In the genomic region with DNA sequence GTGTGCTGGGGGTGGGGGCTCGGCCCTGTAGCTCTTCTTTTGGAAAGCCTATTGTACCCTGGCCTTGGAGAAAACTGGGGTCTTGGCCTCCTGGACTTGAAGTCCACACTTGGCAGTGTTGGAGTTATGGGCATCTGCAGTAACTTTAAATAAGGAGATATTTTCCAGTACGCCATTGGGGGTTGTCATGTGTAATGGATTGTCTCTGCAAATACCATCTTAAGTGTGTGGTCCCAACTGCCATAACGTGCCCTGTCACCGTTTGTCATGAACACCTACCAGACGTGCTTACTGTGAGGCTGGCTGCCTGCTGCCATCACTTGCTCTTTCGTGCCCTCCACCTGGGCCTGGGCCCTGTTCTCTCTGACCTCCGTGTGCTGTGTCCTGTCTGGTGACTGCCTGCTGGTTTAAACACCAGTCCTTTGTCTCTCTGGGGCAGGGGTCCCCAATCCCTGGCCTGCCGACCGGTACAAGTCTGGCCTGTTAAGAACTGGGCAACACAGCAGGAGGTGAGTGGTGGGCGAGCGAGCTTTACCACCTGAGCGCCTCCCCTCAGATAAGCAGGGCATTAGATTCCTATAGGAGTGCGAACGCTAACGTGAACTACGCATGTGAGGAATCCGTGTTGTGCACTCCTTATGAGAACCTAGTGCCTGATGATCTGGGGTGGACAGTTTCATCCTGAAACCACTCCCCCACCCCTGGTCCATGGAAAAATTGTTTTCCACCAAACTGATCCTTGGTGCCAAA, we compare ENCODE assay signal across 1 cellular context.
TF ChIP-seq lines count a peak whose summit lies in the region.

No MANE protein-coding gene starts in this region.

TF ChIP-seq in K562, 482 proteins besides CTCF, POLR2A, EP300 and RAD21 (continued from another document and continues in another):
- TF ChIP-seq, protein P1, sequence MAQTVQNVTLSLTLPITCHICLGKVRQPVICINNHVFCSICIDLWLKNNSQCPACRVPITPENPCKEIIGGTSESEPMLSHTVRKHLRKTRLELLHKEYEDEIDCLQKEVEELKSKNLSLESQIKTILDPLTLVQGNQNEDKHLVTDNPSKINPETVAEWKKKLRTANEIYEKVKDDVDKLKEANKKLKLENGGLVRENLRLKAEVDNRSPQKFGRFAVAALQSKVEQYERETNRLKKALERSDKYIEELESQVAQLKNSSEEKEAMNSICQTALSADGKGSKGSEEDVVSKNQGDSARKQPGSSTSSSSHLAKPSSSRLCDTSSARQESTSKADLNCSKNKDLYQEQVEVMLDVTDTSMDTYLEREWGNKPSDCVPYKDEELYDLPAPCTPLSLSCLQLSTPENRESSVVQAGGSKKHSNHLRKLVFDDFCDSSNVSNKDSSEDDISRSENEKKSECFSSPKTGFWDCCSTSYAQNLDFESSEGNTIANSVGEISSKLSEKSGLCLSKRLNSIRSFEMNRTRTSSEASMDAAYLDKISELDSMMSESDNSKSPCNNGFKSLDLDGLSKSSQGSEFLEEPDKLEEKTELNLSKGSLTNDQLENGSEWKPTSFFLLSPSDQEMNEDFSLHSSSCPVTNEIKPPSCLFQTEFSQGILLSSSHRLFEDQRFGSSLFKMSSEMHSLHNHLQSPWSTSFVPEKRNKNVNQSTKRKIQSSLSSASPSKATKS (CRISPR knock-in tag; IDR thresholded peaks at IDR 0.05): peak; percentile 73; the same call in 1 of the 2 replicates
- TF ChIP-seq NCOA1 (IDR thresholded peaks at IDR 0.05; ENCODE audit: low read depth) (no peak), TCF7 (IDR thresholded peaks at IDR 0.05; ENCODE audit: borderline replicate concordance) (no peak), ZFPM2 (CRISPR knock-in tag; IDR thresholded peaks at IDR 0.05) (0 out of 2 replicates have a peak, but pooled peaks have one; percentile 85), ZBED1 (IDR thresholded peaks at IDR 0.05) (peak; percentile 35), HIVEP1 (CRISPR knock-in tag; IDR thresholded peaks at IDR 0.05) (no peak), ZNF134 (CRISPR knock-in tag; conservative IDR thresholded peaks at IDR 0.05) (no peak), KLF13 (tag; IDR thresholded peaks at IDR 0.05; ENCODE audit: borderline replicate concordance, low read depth) (0 out of 2 replicates have a peak, but pooled peaks have one; percentile 10), ELF1 (tag; IDR thresholded peaks at IDR 0.05) (no peak), ZNF212 (CRISPR knock-in tag; IDR thresholded peaks at IDR 0.05) (no peak), ARNT (IDR thresholded peaks at IDR 0.05) (0 out of 4 replicates have a peak, but pooled peaks of 1 of the 2 experiments have one; percentile 23), FOXA3 (CRISPR knock-in tag; conservative IDR thresholded peaks at IDR 0.05 in 1 of 2, IDR thresholded peaks at IDR 0.05 in 1 of 2) (0 out of 4 replicates have a peak, but pooled peaks of 1 of the 2 experiments have one; percentile 21), ZSCAN32 (CRISPR knock-in tag; IDR thresholded peaks at IDR 0.05) (no peak), NFYB (IDR thresholded peaks at IDR 0.05; ENCODE audit: extremely low read depth, insufficient read length) (no peak), SMAD2 (IDR thresholded peaks at IDR 0.05; ENCODE audit: low read depth, low read length) (no peak), FOXJ2 (tag; IDR thresholded peaks at IDR 0.05) (no peak), FOXA1 (IDR thresholded peaks at IDR 0.05; ENCODE audit: borderline replicate concordance) (no peak), MCM3 (IDR thresholded peaks at IDR 0.05) (no peak), HNRNPL (IDR thresholded peaks at IDR 0.05; ENCODE audit: low read depth, low read length) (no peak; the same call in 1 of the 2 replicates), RNF2 (IDR thresholded peaks at IDR 0.05) (no peak), HCFC1 (IDR thresholded peaks at IDR 0.05; ENCODE audit: low read depth, low read length) (no peak), RBBP5 (IDR thresholded peaks at IDR 0.05; ENCODE audit: borderline replicate concordance, insufficient read depth, low read length, poor library complexity, severe bottlenecking) (no peak), TCF3 (CRISPR knock-in tag; IDR thresholded peaks at IDR 0.05) (no peak), CHD1 (IDR thresholded peaks at IDR 0.05; ENCODE audit: low read length) (no peak), ZNF217 (CRISPR knock-in tag; IDR thresholded peaks at IDR 0.05) (no peak), TBL1XR1 (IDR thresholded peaks at IDR 0.05; ENCODE audit: low read length in 2 of 2) (peak in 1 of 2 experiments; percentile 42; a peak in 1 of 4 replicates), KAT8 (IDR thresholded peaks at IDR 0.05; ENCODE audit: low read depth) (no peak), PHB (CRISPR knock-in tag; IDR thresholded peaks at IDR 0.05) (no peak), NFE2L1 (tag; IDR thresholded peaks at IDR 0.05; ENCODE audit: borderline replicate concordance, low read depth) (no peak), ZNF41 (CRISPR knock-in tag; conservative IDR thresholded peaks at IDR 0.05) (no peak), RBM14 (IDR thresholded peaks at IDR 0.05; ENCODE audit: borderline replicate concordance, insufficient read depth, low read depth, low read length) (no peak), TEAD4 (IDR thresholded peaks at IDR 0.05; ENCODE audit: low read length) (no peak; the same call in 1 of the 2 replicates), TEAD4 (CRISPR knock-in tag; IDR thresholded peaks at IDR 0.05; ENCODE audit: borderline replicate concordance) (no peak), SAFB2 (IDR thresholded peaks at IDR 0.05; ENCODE audit: borderline replicate concordance, low read depth, low read length, severe bottlenecking) (no peak), NELFE (IDR thresholded peaks at IDR 0.05; ENCODE audit: insufficient read depth, insufficient read length) (no peak), NFIC (IDR thresholded peaks at IDR 0.05) (no peak; the same call in 1 of the 2 replicates), MCM5 (IDR thresholded peaks at IDR 0.05; ENCODE audit: low read depth) (no peak), FOXK1 (CRISPR knock-in tag; IDR thresholded peaks at IDR 0.05; ENCODE audit: borderline replicate concordance) (no peak), ZEB2 (IDR thresholded peaks at IDR 0.05) (no peak)
- TF ChIP-seq, protein P2, sequence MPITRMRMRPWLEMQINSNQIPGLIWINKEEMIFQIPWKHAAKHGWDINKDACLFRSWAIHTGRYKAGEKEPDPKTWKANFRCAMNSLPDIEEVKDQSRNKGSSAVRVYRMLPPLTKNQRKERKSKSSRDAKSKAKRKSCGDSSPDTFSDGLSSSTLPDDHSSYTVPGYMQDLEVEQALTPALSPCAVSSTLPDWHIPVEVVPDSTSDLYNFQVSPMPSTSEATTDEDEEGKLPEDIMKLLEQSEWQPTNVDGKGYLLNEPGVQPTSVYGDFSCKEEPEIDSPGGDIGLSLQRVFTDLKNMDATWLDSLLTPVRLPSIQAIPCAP (CRISPR knock-in tag; IDR thresholded peaks at IDR 0.05; ENCODE audit: borderline replicate concordance): no peak
- TF ChIP-seq, protein P3, sequence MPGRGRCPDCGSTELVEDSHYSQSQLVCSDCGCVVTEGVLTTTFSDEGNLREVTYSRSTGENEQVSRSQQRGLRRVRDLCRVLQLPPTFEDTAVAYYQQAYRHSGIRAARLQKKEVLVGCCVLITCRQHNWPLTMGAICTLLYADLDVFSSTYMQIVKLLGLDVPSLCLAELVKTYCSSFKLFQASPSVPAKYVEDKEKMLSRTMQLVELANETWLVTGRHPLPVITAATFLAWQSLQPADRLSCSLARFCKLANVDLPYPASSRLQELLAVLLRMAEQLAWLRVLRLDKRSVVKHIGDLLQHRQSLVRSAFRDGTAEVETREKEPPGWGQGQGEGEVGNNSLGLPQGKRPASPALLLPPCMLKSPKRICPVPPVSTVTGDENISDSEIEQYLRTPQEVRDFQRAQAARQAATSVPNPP (IDR thresholded peaks at IDR 0.05; ENCODE audit: borderline replicate concordance, insufficient read depth, insufficient read length): no peak
- TF ChIP-seq, protein P4, sequence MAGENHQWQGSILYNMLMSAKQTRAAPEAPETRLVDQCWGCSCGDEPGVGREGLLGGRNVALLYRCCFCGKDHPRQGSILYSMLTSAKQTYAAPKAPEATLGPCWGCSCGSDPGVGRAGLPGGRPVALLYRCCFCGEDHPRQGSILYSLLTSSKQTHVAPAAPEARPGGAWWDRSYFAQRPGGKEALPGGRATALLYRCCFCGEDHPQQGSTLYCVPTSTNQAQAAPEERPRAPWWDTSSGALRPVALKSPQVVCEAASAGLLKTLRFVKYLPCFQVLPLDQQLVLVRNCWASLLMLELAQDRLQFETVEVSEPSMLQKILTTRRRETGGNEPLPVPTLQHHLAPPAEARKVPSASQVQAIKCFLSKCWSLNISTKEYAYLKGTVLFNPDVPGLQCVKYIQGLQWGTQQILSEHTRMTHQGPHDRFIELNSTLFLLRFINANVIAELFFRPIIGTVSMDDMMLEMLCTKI (IDR thresholded peaks at IDR 0.05; ENCODE audit: partially characterized antibody): no peak
- TF ChIP-seq, protein P5, sequence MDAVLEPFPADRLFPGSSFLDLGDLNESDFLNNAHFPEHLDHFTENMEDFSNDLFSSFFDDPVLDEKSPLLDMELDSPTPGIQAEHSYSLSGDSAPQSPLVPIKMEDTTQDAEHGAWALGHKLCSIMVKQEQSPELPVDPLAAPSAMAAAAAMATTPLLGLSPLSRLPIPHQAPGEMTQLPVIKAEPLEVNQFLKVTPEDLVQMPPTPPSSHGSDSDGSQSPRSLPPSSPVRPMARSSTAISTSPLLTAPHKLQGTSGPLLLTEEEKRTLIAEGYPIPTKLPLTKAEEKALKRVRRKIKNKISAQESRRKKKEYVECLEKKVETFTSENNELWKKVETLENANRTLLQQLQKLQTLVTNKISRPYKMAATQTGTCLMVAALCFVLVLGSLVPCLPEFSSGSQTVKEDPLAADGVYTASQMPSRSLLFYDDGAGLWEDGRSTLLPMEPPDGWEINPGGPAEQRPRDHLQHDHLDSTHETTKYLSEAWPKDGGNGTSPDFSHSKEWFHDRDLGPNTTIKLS (IDR thresholded peaks at IDR 0.05; ENCODE audit: borderline replicate concordance, low read depth): no peak
- TF ChIP-seq, protein P6, sequence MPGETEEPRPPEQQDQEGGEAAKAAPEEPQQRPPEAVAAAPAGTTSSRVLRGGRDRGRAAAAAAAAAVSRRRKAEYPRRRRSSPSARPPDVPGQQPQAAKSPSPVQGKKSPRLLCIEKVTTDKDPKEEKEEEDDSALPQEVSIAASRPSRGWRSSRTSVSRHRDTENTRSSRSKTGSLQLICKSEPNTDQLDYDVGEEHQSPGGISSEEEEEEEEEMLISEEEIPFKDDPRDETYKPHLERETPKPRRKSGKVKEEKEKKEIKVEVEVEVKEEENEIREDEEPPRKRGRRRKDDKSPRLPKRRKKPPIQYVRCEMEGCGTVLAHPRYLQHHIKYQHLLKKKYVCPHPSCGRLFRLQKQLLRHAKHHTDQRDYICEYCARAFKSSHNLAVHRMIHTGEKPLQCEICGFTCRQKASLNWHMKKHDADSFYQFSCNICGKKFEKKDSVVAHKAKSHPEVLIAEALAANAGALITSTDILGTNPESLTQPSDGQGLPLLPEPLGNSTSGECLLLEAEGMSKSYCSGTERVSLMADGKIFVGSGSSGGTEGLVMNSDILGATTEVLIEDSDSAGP (CRISPR knock-in tag; IDR thresholded peaks at IDR 0.05): no peak
- TF ChIP-seq, protein P7, sequence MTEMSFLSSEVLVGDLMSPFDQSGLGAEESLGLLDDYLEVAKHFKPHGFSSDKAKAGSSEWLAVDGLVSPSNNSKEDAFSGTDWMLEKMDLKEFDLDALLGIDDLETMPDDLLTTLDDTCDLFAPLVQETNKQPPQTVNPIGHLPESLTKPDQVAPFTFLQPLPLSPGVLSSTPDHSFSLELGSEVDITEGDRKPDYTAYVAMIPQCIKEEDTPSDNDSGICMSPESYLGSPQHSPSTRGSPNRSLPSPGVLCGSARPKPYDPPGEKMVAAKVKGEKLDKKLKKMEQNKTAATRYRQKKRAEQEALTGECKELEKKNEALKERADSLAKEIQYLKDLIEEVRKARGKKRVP (CRISPR knock-in tag; IDR thresholded peaks at IDR 0.05): no peak
- TF ChIP-seq, protein P8, sequence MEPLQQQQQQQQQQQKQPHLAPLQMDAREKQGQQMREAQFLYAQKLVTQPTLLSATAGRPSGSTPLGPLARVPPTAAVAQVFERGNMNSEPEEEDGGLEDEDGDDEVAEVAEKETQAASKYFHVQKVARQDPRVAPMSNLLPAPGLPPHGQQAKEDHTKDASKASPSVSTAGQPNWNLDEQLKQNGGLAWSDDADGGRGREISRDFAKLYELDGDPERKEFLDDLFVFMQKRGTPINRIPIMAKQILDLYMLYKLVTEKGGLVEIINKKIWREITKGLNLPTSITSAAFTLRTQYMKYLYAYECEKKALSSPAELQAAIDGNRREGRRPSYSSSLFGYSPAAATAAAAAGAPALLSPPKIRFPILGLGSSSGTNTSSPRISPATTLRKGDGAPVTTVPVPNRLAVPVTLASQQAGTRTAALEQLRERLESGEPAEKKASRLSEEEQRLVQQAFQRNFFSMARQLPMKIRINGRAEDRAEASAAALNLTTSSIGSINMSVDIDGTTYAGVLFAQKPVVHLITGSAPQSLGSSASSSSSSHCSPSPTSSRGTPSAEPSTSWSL (CRISPR knock-in tag; IDR thresholded peaks at IDR 0.05; ENCODE audit: borderline replicate concordance): no peak
- TF ChIP-seq, protein P9, sequence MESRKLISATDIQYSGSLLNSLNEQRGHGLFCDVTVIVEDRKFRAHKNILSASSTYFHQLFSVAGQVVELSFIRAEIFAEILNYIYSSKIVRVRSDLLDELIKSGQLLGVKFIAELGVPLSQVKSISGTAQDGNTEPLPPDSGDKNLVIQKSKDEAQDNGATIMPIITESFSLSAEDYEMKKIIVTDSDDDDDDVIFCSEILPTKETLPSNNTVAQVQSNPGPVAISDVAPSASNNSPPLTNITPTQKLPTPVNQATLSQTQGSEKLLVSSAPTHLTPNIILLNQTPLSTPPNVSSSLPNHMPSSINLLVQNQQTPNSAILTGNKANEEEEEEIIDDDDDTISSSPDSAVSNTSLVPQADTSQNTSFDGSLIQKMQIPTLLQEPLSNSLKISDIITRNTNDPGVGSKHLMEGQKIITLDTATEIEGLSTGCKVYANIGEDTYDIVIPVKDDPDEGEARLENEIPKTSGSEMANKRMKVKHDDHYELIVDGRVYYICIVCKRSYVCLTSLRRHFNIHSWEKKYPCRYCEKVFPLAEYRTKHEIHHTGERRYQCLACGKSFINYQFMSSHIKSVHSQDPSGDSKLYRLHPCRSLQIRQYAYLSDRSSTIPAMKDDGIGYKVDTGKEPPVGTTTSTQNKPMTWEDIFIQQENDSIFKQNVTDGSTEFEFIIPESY (CRISPR knock-in tag; IDR thresholded peaks at IDR 0.05): no peak
- TF ChIP-seq, protein P10, sequence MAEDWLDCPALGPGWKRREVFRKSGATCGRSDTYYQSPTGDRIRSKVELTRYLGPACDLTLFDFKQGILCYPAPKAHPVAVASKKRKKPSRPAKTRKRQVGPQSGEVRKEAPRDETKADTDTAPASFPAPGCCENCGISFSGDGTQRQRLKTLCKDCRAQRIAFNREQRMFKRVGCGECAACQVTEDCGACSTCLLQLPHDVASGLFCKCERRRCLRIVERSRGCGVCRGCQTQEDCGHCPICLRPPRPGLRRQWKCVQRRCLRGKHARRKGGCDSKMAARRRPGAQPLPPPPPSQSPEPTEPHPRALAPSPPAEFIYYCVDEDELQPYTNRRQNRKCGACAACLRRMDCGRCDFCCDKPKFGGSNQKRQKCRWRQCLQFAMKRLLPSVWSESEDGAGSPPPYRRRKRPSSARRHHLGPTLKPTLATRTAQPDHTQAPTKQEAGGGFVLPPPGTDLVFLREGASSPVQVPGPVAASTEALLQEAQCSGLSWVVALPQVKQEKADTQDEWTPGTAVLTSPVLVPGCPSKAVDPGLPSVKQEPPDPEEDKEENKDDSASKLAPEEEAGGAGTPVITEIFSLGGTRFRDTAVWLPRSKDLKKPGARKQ (CRISPR knock-in tag; IDR thresholded peaks at IDR 0.05): no peak
